In the genomic region with DNA sequence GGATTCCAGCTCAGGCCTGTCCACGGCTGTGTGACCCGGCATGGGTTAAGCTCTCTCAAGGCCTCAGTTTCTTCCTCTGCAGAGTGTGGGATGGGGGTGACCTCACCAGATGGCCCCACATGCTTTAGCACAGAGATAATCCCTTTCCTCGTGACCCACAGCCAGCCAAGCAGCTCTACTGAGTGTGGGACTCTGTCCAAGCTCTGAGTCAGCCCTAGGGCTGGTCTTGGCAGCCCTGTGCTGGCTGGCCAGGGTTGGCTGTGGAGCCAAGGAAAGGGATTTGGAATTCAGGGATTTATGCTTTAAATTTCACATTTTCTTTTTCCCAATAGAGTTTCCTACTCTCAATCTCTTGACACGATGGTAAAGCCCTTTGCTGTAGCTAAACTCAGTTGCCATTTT, we compare ENCODE assay signal across 8 cellular contexts. TPM values are rescaled to one million over a fixed set of nuclear protein-coding genes. Genes with fewer than 3 reads are reported as not detected.
A peak's percentile ranks its signal among the peaks of the same experiment; 100 is the strongest.
DNase-seq lines count a peak whose midpoint lies in the region; ATAC-seq lines count a peak whose summit lies in the region.

No MANE protein-coding gene starts in this region.

- POLR2A ChIA-PET in activated CD4-positive, alpha-beta memory T cell treated with anti-CD3 and anti-CD28 coated beads, Interleukin-2, amount 10 ng/mL, durations not matched to agents 7 days and 5 days (lab: Charles Lee), result interaction anchor here (0.6 to 2.0 kb wide), 3 partner anchors 9 to 20 kb away, joined by 3 to 9 read pairs (median 3); no protein-coding TSS in a partner anchor

- no peak overlapping the region for H3K4me3 Mint-ChIP-seq in activated CD4-positive, alpha-beta memory T cell treated with anti-CD3 and anti-CD28 coated beads, Interleukin-2, amount 10 ng/mL, durations not matched to agents 7 days and 5 days

- H3K27me3 Mint-ChIP-seq in activated CD4-positive, alpha-beta memory T cell treated with anti-CD3 and anti-CD28 coated beads, Interleukin-2, amount 10 ng/mL, durations not matched to agents 7 days and 5 days, result peaks cover 2% of the 10 kb centered on the region

- H3K27ac Mint-ChIP-seq in activated CD4-positive, alpha-beta memory T cell treated with anti-CD3 and anti-CD28 coated beads, Interleukin-2, amount 10 ng/mL, durations not matched to agents 7 days and 5 days, result no peak overlapping the region

- ATAC-seq in Right ventricle myocardium superior (ENCODE audit: poor library complexity) (peak; percentile 95), HG03139 (IDR thresholded peaks at IDR 0.05; ENCODE audit: unreplicated experiment) (no peak)

- peaks cover 10% of the 10 kb centered on the region for H3K4me1 Mint-ChIP-seq in activated CD4-positive, alpha-beta memory T cell treated with anti-CD3 and anti-CD28 coated beads, Interleukin-2, amount 10 ng/mL, durations not matched to agents 7 days and 5 days

- peaks cover 6% of the 10 kb centered on the region for H3K36me3 Mint-ChIP-seq in activated CD4-positive, alpha-beta memory T cell treated with anti-CD3 and anti-CD28 coated beads, Interleukin-2, amount 10 ng/mL, durations not matched to agents 7 days and 5 days (ENCODE audit: low read depth)

- intact Hi-C loops in Right ventricle myocardium superior (cut with DNase I), result no loop called here

- no peaks in the 10 kb centered on the region for H3K9me3 Mint-ChIP-seq in activated CD4-positive, alpha-beta memory T cell treated with anti-CD3 and anti-CD28 coated beads, Interleukin-2, amount 10 ng/mL, durations not matched to agents 7 days and 5 days

- CTCF ChIA-PET in activated CD4-positive, alpha-beta memory T cell treated with anti-CD3 and anti-CD28 coated beads, Interleukin-2, amount 10 ng/mL, durations not matched to agents 7 days and 5 days (lab: Charles Lee), result no interaction called here

- DNase-seq in GM03348 (ENCODE audit: low spot score), result peak; percentile 96
- DNase-seq in activated CD4-positive, alpha-beta memory T cell treated with anti-CD3 and anti-CD28 coated beads, Interleukin-2, amount 10 ng/mL, durations not matched to agents 7 days and 5 days, result peak; percentile 14
- DNase-seq in Right ventricle myocardium superior, result peak; percentile 86
- peak; percentile 79 for DNase-seq in pulmonary artery endothelial cell (ENCODE audit: low read depth, low spot score)
- DNase-seq in NCI-H774 (lab: John Stamatoyannopoulos, UW), result no peak
- no peak for DNase-seq in effector CD4-positive, alpha-beta T cell
- DNase-seq in stimulated activated CD4-positive, alpha-beta T cell treated with anti-CD3 and anti-CD28 coated beads, Interleukin-4, amount 100 ng/mL, for 4 hours, result no peak

RNA-seq across cellular contexts. Expression of a gene that starts 19.7 kb away (rescaled TPM):
- 10 to 100 TPM; 22.8 to 24.6 TPM for total RNA-seq in activated CD4-positive, alpha-beta memory T cell treated with anti-CD3 and anti-CD28 coated beads, Interleukin-2, amount 10 ng/mL, durations not matched to agents 7 days and 5 days
- total RNA-seq in Right ventricle myocardium superior (15.6 TPM), pulmonary artery endothelial cell (0.07 and 0.28 TPM in 2 replicates)

RNA-seq across cellular contexts. Expression of a gene that starts 56.8 kb away (rescaled TPM):
- total RNA-seq in activated CD4-positive, alpha-beta memory T cell treated with anti-CD3 and anti-CD28 coated beads, Interleukin-2, amount 10 ng/mL, durations not matched to agents 7 days and 5 days, result 100 to 1,000 TPM; 209 to 221 TPM
- total RNA-seq in Right ventricle myocardium superior (133 TPM), pulmonary artery endothelial cell (249 and 279 TPM in 2 replicates)

Comparison
In these comparisons a context has a peak if more than half of its experiments do, and no peak if none do; other contexts are left out.
1. DNase-seq: peak in GM03348 (single experiment), activated CD4-positive, alpha-beta memory T cell treated with anti-CD3 and anti-CD28 coated beads, Interleukin-2, amount 10 ng/mL, durations not matched to agents 7 days and 5 days (single experiment), Right ventricle myocardium superior (single experiment) and pulmonary artery endothelial cell (single experiment); none in NCI-H774 (single experiment), effector CD4-positive, alpha-beta T cell (single experiment) and stimulated activated CD4-positive, alpha-beta T cell treated with anti-CD3 and anti-CD28 coated beads, Interleukin-4, amount 100 ng/mL, for 4 hours (0 of 2).
2. RNA of a gene that starts 19.7 kb away (total RNA-seq): 22.8 to 24.6 TPM in activated CD4-positive, alpha-beta memory T cell treated with anti-CD3 and anti-CD28 coated beads, Interleukin-2, amount 10 ng/mL, durations not matched to agents 7 days and 5 days and 15.6 TPM in Right ventricle myocardium superior (single experiment); 0.07 to 0.28 TPM in pulmonary artery endothelial cell; every median in the first group is over 10 times any median in the second.